ENCODE assay signal across 8 cellular contexts in genomic region chr22:11054681-11055080, GRCh38.
DNase-seq lines count a peak whose midpoint lies in the region; ATAC-seq and TF ChIP-seq lines count a peak whose summit lies in the region.
"Not testable (repeated sequence)": the region's sequence is repeated elsewhere in the genome, so short reads cannot be mapped to it uniquely, and the experiment has no call there.

No MANE protein-coding gene starts in this region.

- H3K27ac ChIP-seq in right atrium auricular region; mesendoderm (ENCODE audit: low read depth, low read length); aorta (ENCODE audit: low read depth in 1 of 2, low read length in 2 of 2): not testable (repeated sequence)

- not testable (repeated sequence) for H3K4me3 Mint-ChIP-seq in activated T-cell treated with anti-CD3 and anti-CD28 coated beads, Interleukin-2, amount 50 U/mL, for 4 hours; osteocyte (ENCODE audit: unreplicated experiment); stimulated activated memory B cell treated with anti-CD40 and anti-IgM and Interleukin-4, amounts not matched to agents 10 μg/mL and 1 μg/mL and 100 μg/mL, for 72 hours

- H4K8ac ChIP-seq in mesendoderm (ENCODE audit: low read depth, low read length) = not testable (repeated sequence)

- not testable (repeated sequence) for H3K18ac ChIP-seq in mesendoderm (ENCODE audit: low read length)

- H3K27me3 ChIP-seq in right atrium auricular region; mesendoderm (ENCODE audit: insufficient read depth, low read length, poor library complexity); aorta (ENCODE audit: control insufficient read depth in 1 of 2, insufficient read depth in 2 of 2, low read length in 1 of 2): not testable (repeated sequence)

- H2BK5ac ChIP-seq in mesendoderm (ENCODE audit: low read length) = not testable (repeated sequence)

- H3K9me3 ChIP-seq in right atrium auricular region = peaks cover 0 to 25% of the 10 kb centered on the region in 2 donors
- not testable (repeated sequence) for H3K9me3 ChIP-seq in aorta (ENCODE audit: control insufficient read depth, low read length)

- H3K4me1 Mint-ChIP-seq in activated T-cell treated with anti-CD3 and anti-CD28 coated beads, Interleukin-2, amount 50 U/mL, for 4 hours (ENCODE audit: low read depth); osteocyte (ENCODE audit: unreplicated experiment); stimulated activated memory B cell treated with anti-CD40 and anti-IgM and Interleukin-4, amounts not matched to agents 10 μg/mL and 1 μg/mL and 100 μg/mL, for 72 hours: not testable (repeated sequence)

- H2BK120ac ChIP-seq in mesendoderm (ENCODE audit: low read depth, low read length) = not testable (repeated sequence)

- H2AK5ac ChIP-seq in mesendoderm (ENCODE audit: low read length) = not testable (repeated sequence)

- peak; percentile 15 to 26 for ATAC-seq in activated T-cell treated with anti-CD3 and anti-CD28 coated beads, Interleukin-2, amount 50 U/mL, for 4 hours
- ATAC-seq in esophagus mucosa (peak; percentile 20), left lobe of liver (peak; percentile 5), aorta (ENCODE audit: low FRiP score) (peak; percentile 3)
- peak; percentile 3 for ATAC-seq in stimulated activated memory B cell treated with anti-CD40 and anti-IgM and Interleukin-4, amounts not matched to agents 10 μg/mL and 1 μg/mL and 100 μg/mL, for 72 hours

- not testable (repeated sequence) for H3K79me2 ChIP-seq in mesendoderm (ENCODE audit: control insufficient read depth, insufficient read depth, low read length)

- intact Hi-C loops in aorta (cut with DNase I) = not testable (repeated sequence)

- no CpG with 5 or more reads among the region's 11 CpGs for WGBS in mesendoderm (ENCODE audit: extremely low coverage, insufficient coverage, low lambda C conversion rate)
- 64 to 71% methylated on average over 11 of the region's 11 CpGs for WGBS in aorta, 2 donors

- not testable (repeated sequence) for TF ChIP-seq CTCF in right atrium auricular region (IDR thresholded peaks at IDR 0.05); osteocyte (IDR thresholded peaks at IDR 0.05)

- not testable (repeated sequence) for H3K27ac Mint-ChIP-seq in osteocyte (ENCODE audit: unreplicated experiment); stimulated activated memory B cell treated with anti-CD40 and anti-IgM and Interleukin-4, amounts not matched to agents 10 μg/mL and 1 μg/mL and 100 μg/mL, for 72 hours

- H3K4me1 ChIP-seq in right atrium auricular region; mesendoderm (ENCODE audit: control insufficient read depth, low read depth, low read length); aorta (ENCODE audit: control insufficient read depth in 1 of 2, insufficient read depth in 2 of 2, low read length in 2 of 2): not testable (repeated sequence)

- H3K4me2 ChIP-seq in mesendoderm (ENCODE audit: low read length) = not testable (repeated sequence)

- not testable (repeated sequence) for H3K79me1 ChIP-seq in mesendoderm (ENCODE audit: low read length)

- not testable (repeated sequence) for H3K36me3 Mint-ChIP-seq in activated T-cell treated with anti-CD3 and anti-CD28 coated beads, Interleukin-2, amount 50 U/mL, for 4 hours (ENCODE audit: insufficient read depth); osteocyte (ENCODE audit: unreplicated experiment); stimulated activated memory B cell treated with anti-CD40 and anti-IgM and Interleukin-4, amounts not matched to agents 10 μg/mL and 1 μg/mL and 100 μg/mL, for 72 hours

- DNase-seq in activated T-cell treated with anti-CD3 and anti-CD28 coated beads, Interleukin-2, amount 50 U/mL, for 4 hours; left lobe of liver (ENCODE audit: low spot score); mesendoderm: not testable (repeated sequence)
- DNase-seq in right atrium auricular region (ENCODE audit: low spot score) = peak; percentile 57
- DNase-seq in osteocyte (ENCODE audit: extremely low spot score, unreplicated experiment) = peak; percentile 88
- peak in 1 of 2 donors; percentile 74 for DNase-seq in aorta

- not testable (repeated sequence) for H3K36me3 ChIP-seq in right atrium auricular region; mesendoderm (ENCODE audit: control insufficient read depth, insufficient read depth, low read length); aorta (ENCODE audit: control insufficient read depth in 1 of 2, insufficient read depth in 2 of 2, low read length in 1 of 2)

- not testable (repeated sequence) for H3K56ac ChIP-seq in mesendoderm (ENCODE audit: low read length)

- not testable (repeated sequence) for H3K9ac ChIP-seq in mesendoderm (ENCODE audit: low read length)

- H3K27me3 Mint-ChIP-seq in activated T-cell treated with anti-CD3 and anti-CD28 coated beads, Interleukin-2, amount 50 U/mL, for 4 hours (ENCODE audit: low read depth); osteocyte (ENCODE audit: unreplicated experiment); stimulated activated memory B cell treated with anti-CD40 and anti-IgM and Interleukin-4, amounts not matched to agents 10 μg/mL and 1 μg/mL and 100 μg/mL, for 72 hours: not testable (repeated sequence)

- H3K9me3 Mint-ChIP-seq in activated T-cell treated with anti-CD3 and anti-CD28 coated beads, Interleukin-2, amount 50 U/mL, for 4 hours = peaks cover 22% of the 10 kb centered on the region
- peaks cover 12% of the 10 kb centered on the region for H3K9me3 Mint-ChIP-seq in osteocyte (ENCODE audit: unreplicated experiment)
- H3K9me3 Mint-ChIP-seq in stimulated activated memory B cell treated with anti-CD40 and anti-IgM and Interleukin-4, amounts not matched to agents 10 μg/mL and 1 μg/mL and 100 μg/mL, for 72 hours = peaks cover 18% of the 10 kb centered on the region

- H4K5ac ChIP-seq in mesendoderm (ENCODE audit: low read length) = not testable (repeated sequence)

- not testable (repeated sequence) for H2BK15ac ChIP-seq in mesendoderm (replicated peaks; ENCODE audit: low read depth)

- not testable (repeated sequence) for H3K4me3 ChIP-seq in right atrium auricular region; aorta (ENCODE audit: low read length in 2 of 2)
- H3K4me3 ChIP-seq in mesendoderm (ENCODE audit: low read length) = peak overlapping the region; percentile 14

- H3K23ac ChIP-seq in mesendoderm (ENCODE audit: low read length) = not testable (repeated sequence)

- not testable (repeated sequence) for H3K4ac ChIP-seq in mesendoderm (ENCODE audit: low read depth, low read length)
